ENCODE assay signal across 16 cellular contexts in the genomic region with DNA sequence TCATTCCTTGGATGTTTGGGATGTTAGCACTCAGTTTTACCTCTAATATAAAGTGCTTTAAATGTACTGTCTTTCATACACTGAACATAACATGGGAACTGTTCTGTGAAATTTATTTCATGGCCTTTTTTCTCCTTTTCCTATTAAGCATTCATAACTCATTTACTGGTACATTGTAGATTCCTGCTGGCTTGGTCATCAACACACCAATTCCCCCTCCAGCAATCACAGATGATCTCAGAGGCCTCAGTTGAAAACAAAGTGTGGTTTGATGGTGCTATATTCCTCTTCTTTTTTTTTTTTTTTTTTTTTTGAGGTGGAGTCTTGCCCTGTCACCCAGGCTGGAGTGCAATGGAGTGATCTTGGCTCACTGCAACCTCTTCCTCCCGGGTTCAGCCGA.
DNase-seq lines count a peak whose midpoint lies in the region; TF ChIP-seq lines count a peak whose summit lies in the region.
"Had no signal": no experiment of that assay in that cellular context is flagged by ENCODE, and none has a peak within 500 bp of the region (broad histone marks: within the 10 kb centered on the region; RNA-seq: fewer than 3 reads in every experiment).

No MANE protein-coding gene starts in this region.

- H3K36me3 ChIP-seq in CD8-positive, alpha-beta memory T cell (ENCODE audit: insufficient read depth, low read length), result no peaks in the 10 kb centered on the region
- H3K36me3 ChIP-seq: colonic mucosa had no signal

- peaks cover 56% of the 10 kb centered on the region for H3K4me1 Mint-ChIP-seq in chondrocyte (ENCODE audit: low read depth)
- H3K4me1 Mint-ChIP-seq in CD8-positive, alpha-beta memory T cell, result no peaks in the 10 kb centered on the region
- H3K4me1 Mint-ChIP-seq: activated naive CD8-positive, alpha-beta T cell treated with anti-CD3 and anti-CD28 coated beads for 36 hours had no signal

- no peaks in the 10 kb centered on the region for H3K27me3 Mint-ChIP-seq in chondrocyte (ENCODE audit: low read depth)
- H3K27me3 Mint-ChIP-seq in CD8-positive, alpha-beta memory T cell, result peaks cover 0 to 2% of the 10 kb centered on the region in 2 donors
- H3K27me3 Mint-ChIP-seq: activated naive CD8-positive, alpha-beta T cell treated with anti-CD3 and anti-CD28 coated beads for 36 hours; natural killer cell treated with Interleukin-12 subunit alpha and Interleukin-12 subunit beta and Interleukin-15 and Interleukin-18, amount 100 ng/mL, for 72 hours had no signal

- no peaks in the 10 kb centered on the region for H3K27me3 ChIP-seq in CD8-positive, alpha-beta memory T cell (ENCODE audit: insufficient read depth, low read length, poor library complexity, severe bottlenecking)
- H3K27me3 ChIP-seq: colonic mucosa had no signal

- DNase-seq in AG08395 (ENCODE audit: low spot score) (peak; percentile 58), LoVo (ENCODE audit: low spot score) (peak; percentile 7), chondrocyte (ENCODE audit: low spot score) (no peak), kidney glomerular epithelial cell (lab: John Stamatoyannopoulos, UW) (peak; percentile 78), GM13976 (ENCODE audit: low spot score) (no peak)
- no peak for DNase-seq in stimulated activated CD4-positive, alpha-beta T cell treated with anti-CD3 and anti-CD28 coated beads, Interleukin-4, amount 100 ng/mL, for 4 hours
- no peak for DNase-seq in CD8-positive, alpha-beta memory T cell
- no peak for DNase-seq in activated T-cell treated with anti-CD3 and anti-CD28 coated beads, Interleukin-2, amount 50 U/mL, for 1 hour
- DNase-seq: activated naive CD8-positive, alpha-beta T cell treated with anti-CD3 and anti-CD28 coated beads for 36 hours; activated T-cell treated with anti-CD3 and anti-CD28 coated beads, Interleukin-2, amount 50 U/mL, for 4 hours; colonic mucosa; NCI-H1417 treated with DMSO at 0.1 percent for 48 hours; NCI-H2227 treated with DMSO at 0.1 percent for 48 hours had no signal

- in situ Hi-C loops in GM13976 (cut with MboI; ENCODE audit: low sequenced_read_pairs, unreplicated experiment), result no loop called here

- H3K9me3 ChIP-seq in CD8-positive, alpha-beta memory T cell (ENCODE audit: low read length), result no peaks in the 10 kb centered on the region
- H3K9me3 ChIP-seq: colonic mucosa had no signal

- H3K27ac ChIP-seq in CD8-positive, alpha-beta memory T cell (ENCODE audit: low read depth, low read length), result no peak overlapping the region
- H3K27ac ChIP-seq: colonic mucosa had no signal

- POLR2A ChIA-PET in CD8-positive, alpha-beta memory T cell (lab: Charles Lee), result no interaction called here

- H3K36me3 Mint-ChIP-seq in chondrocyte (ENCODE audit: low read depth), result no peaks in the 10 kb centered on the region
- H3K36me3 Mint-ChIP-seq in CD8-positive, alpha-beta memory T cell, result no peaks in the 10 kb centered on the region
- H3K36me3 Mint-ChIP-seq: activated naive CD8-positive, alpha-beta T cell treated with anti-CD3 and anti-CD28 coated beads for 36 hours; natural killer cell treated with Interleukin-12 subunit alpha and Interleukin-12 subunit beta and Interleukin-15 and Interleukin-18, amount 100 ng/mL, for 72 hours had no signal

- peak overlapping the region; percentile 2 for H3K27ac Mint-ChIP-seq in chondrocyte (ENCODE audit: unreplicated experiment)
- H3K27ac Mint-ChIP-seq in CD8-positive, alpha-beta memory T cell, result no peak overlapping the region
- H3K27ac Mint-ChIP-seq: activated naive CD8-positive, alpha-beta T cell treated with anti-CD3 and anti-CD28 coated beads for 36 hours; natural killer cell treated with Interleukin-12 subunit alpha and Interleukin-12 subunit beta and Interleukin-15 and Interleukin-18, amount 100 ng/mL, for 72 hours had no signal

- no peaks in the 10 kb centered on the region for H3K9me3 Mint-ChIP-seq in chondrocyte (ENCODE audit: low read depth)
- peaks cover 0 to 7% (median 3%) of the 10 kb centered on the region in 5 donors for H3K9me3 Mint-ChIP-seq in CD8-positive, alpha-beta memory T cell
- H3K9me3 Mint-ChIP-seq: activated naive CD8-positive, alpha-beta T cell treated with anti-CD3 and anti-CD28 coated beads for 36 hours; activated T-cell treated with anti-CD3 and anti-CD28 coated beads, Interleukin-2, amount 50 U/mL, for 4 hours had no signal

- no peak overlapping the region for H3K4me3 Mint-ChIP-seq in chondrocyte (ENCODE audit: unreplicated experiment)
- H3K4me3 Mint-ChIP-seq in CD8-positive, alpha-beta memory T cell, result no peak overlapping the region
- H3K4me3 Mint-ChIP-seq: activated naive CD8-positive, alpha-beta T cell treated with anti-CD3 and anti-CD28 coated beads for 36 hours; activated T-cell treated with anti-CD3 and anti-CD28 coated beads, Interleukin-2, amount 50 U/mL, for 4 hours; natural killer cell treated with Interleukin-12 subunit alpha and Interleukin-12 subunit beta and Interleukin-15 and Interleukin-18, amount 100 ng/mL, for 72 hours had no signal

- CTCF ChIA-PET in CD8-positive, alpha-beta memory T cell (lab: Charles Lee), result no interaction called here

- H3K4me1 ChIP-seq in CD8-positive, alpha-beta memory T cell (ENCODE audit: insufficient read depth, low read length), result no peaks in the 10 kb centered on the region
- H3K4me1 ChIP-seq: colonic mucosa had no signal

- H3K4me3 ChIP-seq in CD8-positive, alpha-beta memory T cell (ENCODE audit: low read length), result no peak overlapping the region
- H3K4me3 ChIP-seq: colonic mucosa, K562, lung had no signal

- TF ChIP-seq CTCF in chondrocyte (IDR thresholded peaks at IDR 0.05), result no peak
- no peak for TF ChIP-seq CTCF in GM13976 (IDR thresholded peaks at IDR 0.05; ENCODE audit: borderline replicate concordance, control extremely low read depth, extremely low read depth, insufficient read depth, missing control alignments)

Comparison
In these comparisons a context has a peak if more than half of its experiments do, and no peak if none do; other contexts are left out.
1. DNase-seq: peak in AG08395 (single experiment), LoVo (single experiment) and kidney glomerular epithelial cell (single experiment); none in chondrocyte (single experiment), stimulated activated CD4-positive, alpha-beta T cell treated with anti-CD3 and anti-CD28 coated beads, Interleukin-4, amount 100 ng/mL, for 4 hours (0 of 2), GM13976 (single experiment), CD8-positive, alpha-beta memory T cell (0 of 5) and activated T-cell treated with anti-CD3 and anti-CD28 coated beads, Interleukin-2, amount 50 U/mL, for 1 hour (single experiment).